9 cellular contexts compared by ENCODE assay signal in the genomic region with DNA sequence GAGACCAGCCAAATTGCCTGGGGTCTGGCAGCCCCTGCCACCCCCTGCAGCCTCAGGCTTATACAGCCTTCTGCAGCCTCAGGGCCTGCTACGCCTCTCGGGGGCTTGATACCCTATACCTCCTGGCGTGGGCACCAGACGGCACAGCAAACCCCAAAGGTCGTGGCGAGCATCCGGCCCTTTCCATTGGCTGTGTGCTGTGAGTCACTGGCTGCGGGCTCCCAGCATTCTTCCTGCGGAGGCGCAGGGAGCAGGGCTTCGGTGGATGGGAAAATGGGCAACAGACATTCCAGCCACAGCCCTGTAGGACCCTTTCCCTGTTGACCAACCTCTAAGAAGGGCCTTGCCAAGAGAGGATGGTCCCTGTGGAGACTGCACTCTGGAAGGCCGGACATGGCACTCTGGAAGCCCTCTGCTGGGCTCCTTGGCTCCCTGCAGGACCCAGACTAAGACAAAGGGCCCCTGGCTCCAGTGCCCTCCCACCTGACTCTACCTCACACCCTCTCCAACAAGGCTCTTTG. TPM values are rescaled to one million over a fixed set of nuclear protein-coding genes. Genes with fewer than 3 reads are reported as not detected.
A peak's percentile ranks its signal among the peaks of the same experiment; 100 is the strongest.
DNase-seq lines count a peak whose midpoint lies in the region; ATAC-seq lines count a peak whose summit lies in the region.
"Had no signal": no experiment of that assay in that cellular context is flagged by ENCODE, and none has a peak within 500 bp of the region (broad histone marks: within the 10 kb centered on the region; RNA-seq: fewer than 3 reads in every experiment).

No MANE protein-coding gene starts in this region.

- H3K27me3 Mint-ChIP-seq in activated T-cell treated with anti-CD3 and anti-CD28 coated beads, Interleukin-2, amount 50 U/mL, for 24 hours: peaks cover 3% of the 10 kb centered on the region
- H3K27me3 Mint-ChIP-seq in activated T-cell treated with anti-CD3 and anti-CD28 coated beads, Interleukin-2, amount 50 U/mL, for 72 hours (ENCODE audit: low read depth): peaks cover 3% of the 10 kb centered on the region

- H3K27ac Mint-ChIP-seq in activated T-cell treated with anti-CD3 and anti-CD28 coated beads, Interleukin-2, amount 50 U/mL, for 24 hours: no peak overlapping the region
- no peak overlapping the region for H3K27ac Mint-ChIP-seq in activated T-cell treated with anti-CD3 and anti-CD28 coated beads, Interleukin-2, amount 50 U/mL, for 72 hours
- H3K27ac Mint-ChIP-seq: T-helper 1 cell treated with Interleukin-12 subunit alpha and Interleukin-12 subunit beta and Interleukin-4 antibody, amounts not matched to agents 30 μg/mL and 1 μg/mL, for 36 hours had no signal

- no peaks in the 10 kb centered on the region for H3K4me1 Mint-ChIP-seq in activated T-cell treated with anti-CD3 and anti-CD28 coated beads, Interleukin-2, amount 50 U/mL, for 24 hours (ENCODE audit: low read depth)
- no peaks in the 10 kb centered on the region for H3K4me1 Mint-ChIP-seq in activated T-cell treated with anti-CD3 and anti-CD28 coated beads, Interleukin-2, amount 50 U/mL, for 72 hours (ENCODE audit: low read depth)

- no peaks in the 10 kb centered on the region for H3K9me3 Mint-ChIP-seq in activated T-cell treated with anti-CD3 and anti-CD28 coated beads, Interleukin-2, amount 50 U/mL, for 24 hours
- no peaks in the 10 kb centered on the region for H3K9me3 Mint-ChIP-seq in activated T-cell treated with anti-CD3 and anti-CD28 coated beads, Interleukin-2, amount 50 U/mL, for 72 hours
- H3K9me3 Mint-ChIP-seq: T-helper 1 cell treated with Interleukin-12 subunit alpha and Interleukin-12 subunit beta and Interleukin-4 antibody, amounts not matched to agents 30 μg/mL and 1 μg/mL, for 36 hours had no signal

- ATAC-seq in activated T-cell treated with anti-CD3 and anti-CD28 coated beads, Interleukin-2, amount 50 U/mL, for 72 hours (replicated peaks in 1 of 2): no peak
- no peak for ATAC-seq in GM19324 (IDR thresholded peaks at IDR 0.05; ENCODE audit: low FRiP score, unreplicated experiment)
- ATAC-seq in HG02763 (IDR thresholded peaks at IDR 0.05; ENCODE audit: unreplicated experiment): no peak

- DNase-seq in activated T-cell treated with anti-CD3 and anti-CD28 coated beads, Interleukin-2, amount 50 U/mL, for 24 hours: peak; percentile 24
- DNase-seq in activated T-cell treated with anti-CD3 and anti-CD28 coated beads, Interleukin-2, amount 50 U/mL, for 72 hours: no peak
- DNase-seq in amniotic epithelial cell (ENCODE audit: low read depth) (peak; percentile 47), iPS-NIHi7 (ENCODE audit: extremely low spot score) (peak; percentile 86), NCI-H1105 treated with DMSO at 0.1 percent for 48 hours (lab: John Stamatoyannopoulos, UW) (no peak)
- no peak for DNase-seq in stimulated activated CD4-positive, alpha-beta T cell treated with anti-CD3 and anti-CD28 coated beads, Interleukin-2, amount 100 ng/mL, for 48 hours

- no peaks in the 10 kb centered on the region for H3K36me3 Mint-ChIP-seq in activated T-cell treated with anti-CD3 and anti-CD28 coated beads, Interleukin-2, amount 50 U/mL, for 24 hours (ENCODE audit: low read depth)
- H3K36me3 Mint-ChIP-seq in activated T-cell treated with anti-CD3 and anti-CD28 coated beads, Interleukin-2, amount 50 U/mL, for 72 hours (ENCODE audit: insufficient read depth in 2 of 2): no peaks in the 10 kb centered on the region

- H3K4me3 Mint-ChIP-seq in activated T-cell treated with anti-CD3 and anti-CD28 coated beads, Interleukin-2, amount 50 U/mL, for 24 hours: no peak overlapping the region
- H3K4me3 Mint-ChIP-seq in activated T-cell treated with anti-CD3 and anti-CD28 coated beads, Interleukin-2, amount 50 U/mL, for 72 hours: no peak overlapping the region
- H3K4me3 Mint-ChIP-seq: T-helper 1 cell treated with Interleukin-12 subunit alpha and Interleukin-12 subunit beta and Interleukin-4 antibody, amounts not matched to agents 30 μg/mL and 1 μg/mL, for 36 hours had no signal

RNA-seq across cellular contexts. Expression of gene ITGA11, which starts 59.6 kb away (rescaled TPM):
- 1 to 10 TPM in 1 of 2 donors, under 1 TPM in 1; 0.58 to 1.6 TPM for total RNA-seq in activated T-cell treated with anti-CD3 and anti-CD28 coated beads, Interleukin-2, amount 50 U/mL, for 72 hours

Comparison
In these comparisons a context has a peak if more than half of its experiments do, and no peak if none do; other contexts are left out.
1. DNase-seq: peak in activated T-cell treated with anti-CD3 and anti-CD28 coated beads, Interleukin-2, amount 50 U/mL, for 24 hours (single experiment), amniotic epithelial cell (single experiment) and iPS-NIHi7 (single experiment); none in activated T-cell treated with anti-CD3 and anti-CD28 coated beads, Interleukin-2, amount 50 U/mL, for 72 hours (0 of 2), NCI-H1105 treated with DMSO at 0.1 percent for 48 hours (single experiment) and stimulated activated CD4-positive, alpha-beta T cell treated with anti-CD3 and anti-CD28 coated beads, Interleukin-2, amount 100 ng/mL, for 48 hours (0 of 2).